Comparison of ENCODE assay signal across 25 cellular contexts in genomic region chr12:104420868-104421267, GRCh38. TPM values are rescaled to one million over a fixed set of nuclear protein-coding genes. Genes with fewer than 3 reads are reported as not detected.
DNase-seq lines count a peak whose midpoint lies in the region; ATAC-seq and TF ChIP-seq lines count a peak whose summit lies in the region.
"Had no signal": no experiment of that assay in that cellular context is flagged by ENCODE, and none has a peak within 500 bp of the region (broad histone marks: within the 10 kb centered on the region; RNA-seq: fewer than 3 reads in every experiment).

No MANE protein-coding gene starts in this region.

- no peak overlapping the region for H3K4me3 Mint-ChIP-seq in activated CD4-positive, alpha-beta T cell treated with anti-CD3 and anti-CD28 coated beads, Interleukin-2, amount 10 ng/mL, durations not matched to agents 24 days and 14 days
- peak overlapping the region in 2 of 7 donors; percentile 41 to 44 for H3K4me3 Mint-ChIP-seq in CD8-positive, alpha-beta memory T cell
- H3K4me3 Mint-ChIP-seq in HFFc6: no peak overlapping the region
- H3K4me3 Mint-ChIP-seq: CD4-positive, alpha-beta T cell; GM23338; IgD-negative memory B cell; naive thymus-derived CD8-positive, alpha-beta T cell; T-cell had no signal

- no peaks in the 10 kb centered on the region for H3K36me3 Mint-ChIP-seq in activated CD4-positive, alpha-beta T cell treated with anti-CD3 and anti-CD28 coated beads, Interleukin-2, amount 10 ng/mL, durations not matched to agents 24 days and 14 days (ENCODE audit: low read depth)
- no peaks in the 10 kb centered on the region for H3K36me3 Mint-ChIP-seq in CD8-positive, alpha-beta memory T cell
- no peaks in the 10 kb centered on the region for H3K36me3 Mint-ChIP-seq in HFFc6 (ENCODE audit: low read depth)
- H3K36me3 Mint-ChIP-seq: IgD-negative memory B cell; naive thymus-derived CD8-positive, alpha-beta T cell; T-cell had no signal

- no peaks in the 10 kb centered on the region for H3K9me3 ChIP-seq in CD8-positive, alpha-beta memory T cell (ENCODE audit: low read length)
- no peaks in the 10 kb centered on the region for H3K9me3 ChIP-seq in RWPE2 (ENCODE audit: severe bottlenecking)
- H3K9me3 ChIP-seq: left ventricle myocardium inferior, prostate gland, SJCRH30, transverse colon had no signal

- POLR2A ChIA-PET in CD8-positive, alpha-beta memory T cell (lab: Charles Lee): no interaction called here

- H3K9me3 Mint-ChIP-seq in activated CD4-positive, alpha-beta T cell treated with anti-CD3 and anti-CD28 coated beads, Interleukin-2, amount 10 ng/mL, durations not matched to agents 24 days and 14 days: no peaks in the 10 kb centered on the region
- H3K9me3 Mint-ChIP-seq in CD8-positive, alpha-beta memory T cell: no peaks in the 10 kb centered on the region
- H3K9me3 Mint-ChIP-seq in HFFc6: no peaks in the 10 kb centered on the region
- H3K9me3 Mint-ChIP-seq: CD4-positive, alpha-beta T cell; IgD-negative memory B cell; T-cell had no signal

- CTCF ChIA-PET in CD8-positive, alpha-beta memory T cell (lab: Charles Lee): interaction anchor here (2.4 kb wide), 1 partner anchor 39 kb away, joined by 6 read pairs; no protein-coding TSS in a partner anchor

- H3K27ac Mint-ChIP-seq in activated CD4-positive, alpha-beta T cell treated with anti-CD3 and anti-CD28 coated beads, Interleukin-2, amount 10 ng/mL, durations not matched to agents 24 days and 14 days: peak overlapping the region; percentile 10
- H3K27ac Mint-ChIP-seq in CD8-positive, alpha-beta memory T cell: peak overlapping the region in 6 of 8 donors; percentile 8 to 90 (median 52)
- H3K27ac Mint-ChIP-seq in HFFc6: no peak overlapping the region
- H3K27ac Mint-ChIP-seq: CD4-positive, alpha-beta T cell; GM23338; IgD-negative memory B cell; naive thymus-derived CD8-positive, alpha-beta T cell; T-cell had no signal

- H3K27ac ChIP-seq in CD8-positive, alpha-beta memory T cell (ENCODE audit: low read depth, low read length): no peak overlapping the region
- H3K27ac ChIP-seq in RWPE2 (ENCODE audit: poor library complexity, severe bottlenecking): no peak overlapping the region
- H3K27ac ChIP-seq: left ventricle myocardium inferior, prostate gland, SJCRH30, transverse colon had no signal

- peak; percentile 65 for DNase-seq in activated CD4-positive, alpha-beta T cell treated with anti-CD3 and anti-CD28 coated beads, Interleukin-2, amount 10 ng/mL, durations not matched to agents 24 days and 14 days
- DNase-seq in activated CD4-positive, alpha-beta T cell treated with anti-CD3 and anti-CD28 coated beads, Interleukin-2, amount 50 U/mL, for 48 hours: no peak
- DNase-seq in CD8-positive, alpha-beta memory T cell: no peak
- DNase-seq in RWPE2 (ENCODE audit: low spot score) (no peak), epithelial cell of esophagus (ENCODE audit: low read depth) (peak; percentile 68), DMS153 (lab: John Stamatoyannopoulos, UW) (no peak), HFFc6 (no peak)
- DNase-seq: CD4-positive, alpha-beta T cell; cerebellar nuclear complex; glutamatergic neuron; islet precursor cell; left ventricle myocardium inferior; midbrain; naive thymus-derived CD8-positive, alpha-beta T cell; NCI-H1105; NCI-H1930; NCI-H2227 treated with DMSO at 0.1 percent for 48 hours; nucleus accumbens; SJCRH30; T-cell; transverse colon had no signal

- TF ChIP-seq CTCF in RWPE2 (IDR thresholded peaks at IDR 0.05; ENCODE audit: poor library complexity, severe bottlenecking): no peak
- no peak for TF ChIP-seq CTCF in epithelial cell of esophagus (IDR thresholded peaks at IDR 0.05; ENCODE audit: insufficient read depth, low read depth, low read length, missing control alignments)
- TF ChIP-seq CTCF in HFFc6 (IDR thresholded peaks at IDR 0.05): no peak

- no peaks in the 10 kb centered on the region for H3K36me3 ChIP-seq in CD8-positive, alpha-beta memory T cell (ENCODE audit: insufficient read depth, low read length)
- no peaks in the 10 kb centered on the region for H3K36me3 ChIP-seq in RWPE2 (ENCODE audit: low read depth)
- H3K36me3 ChIP-seq: left ventricle myocardium inferior, prostate gland, SJCRH30, transverse colon had no signal

- ATAC-seq in RWPE2 (ENCODE audit: low read depth): peak; percentile 71
- no peak for ATAC-seq in GM18502 (IDR thresholded peaks at IDR 0.05; ENCODE audit: poor library complexity, unreplicated experiment)
- ATAC-seq: GM23338; naive thymus-derived CD8-positive, alpha-beta T cell had no signal

- H3K27me3 ChIP-seq in CD8-positive, alpha-beta memory T cell (ENCODE audit: insufficient read depth, low read length, poor library complexity, severe bottlenecking): no peaks in the 10 kb centered on the region
- no peaks in the 10 kb centered on the region for H3K27me3 ChIP-seq in RWPE2 (ENCODE audit: insufficient read depth, poor library complexity, severe bottlenecking)
- H3K27me3 ChIP-seq: SJCRH30, transverse colon had no signal

- no peaks in the 10 kb centered on the region for H3K27me3 Mint-ChIP-seq in activated CD4-positive, alpha-beta T cell treated with anti-CD3 and anti-CD28 coated beads, Interleukin-2, amount 10 ng/mL, durations not matched to agents 24 days and 14 days
- no peaks in the 10 kb centered on the region for H3K27me3 Mint-ChIP-seq in CD8-positive, alpha-beta memory T cell
- H3K27me3 Mint-ChIP-seq in HFFc6 (ENCODE audit: insufficient read depth): peaks cover 36% of the 10 kb centered on the region
- H3K27me3 Mint-ChIP-seq: CD4-positive, alpha-beta T cell; naive thymus-derived CD8-positive, alpha-beta T cell; T-cell had no signal

- peaks cover 6% of the 10 kb centered on the region for H3K4me1 Mint-ChIP-seq in activated CD4-positive, alpha-beta T cell treated with anti-CD3 and anti-CD28 coated beads, Interleukin-2, amount 10 ng/mL, durations not matched to agents 24 days and 14 days
- peaks cover 7 to 9% (median 8%) of the 10 kb centered on the region in 3 donors for H3K4me1 Mint-ChIP-seq in CD8-positive, alpha-beta memory T cell
- H3K4me1 Mint-ChIP-seq in HFFc6 (ENCODE audit: low read depth): no peaks in the 10 kb centered on the region
- H3K4me1 Mint-ChIP-seq: GM23338 had no signal

- H3K4me3 ChIP-seq in CD8-positive, alpha-beta memory T cell (ENCODE audit: low read length): no peak overlapping the region
- no peak overlapping the region for H3K4me3 ChIP-seq in RWPE2 (ENCODE audit: severe bottlenecking)
- H3K4me3 ChIP-seq in epithelial cell of esophagus (ENCODE audit: low read length): no peak overlapping the region
- H3K4me3 ChIP-seq: GM23338, left ventricle myocardium inferior, prostate gland, SJCRH30, transverse colon had no signal

- H3K4me1 ChIP-seq in CD8-positive, alpha-beta memory T cell (ENCODE audit: insufficient read depth, low read length): no peaks in the 10 kb centered on the region
- H3K4me1 ChIP-seq in RWPE2 (ENCODE audit: insufficient read depth, poor library complexity, severe bottlenecking): peaks cover 15% of the 10 kb centered on the region
- H3K4me1 ChIP-seq: left ventricle myocardium inferior, prostate gland, transverse colon had no signal

- intact Hi-C loops in activated CD4-positive, alpha-beta T cell treated with anti-CD3 and anti-CD28 coated beads, Interleukin-2, amount 10 ng/mL, durations not matched to agents 24 days and 14 days (cut with micrococcal nuclease): loop anchor here (1.0 kb wide), 1 partner anchor 274 kb away; no protein-coding TSS in a partner anchor

RNA-seq across cellular contexts. Expression of gene CHST11, which starts 35.9 kb away (rescaled TPM):
- total RNA-seq in activated CD4-positive, alpha-beta T cell treated with anti-CD3 and anti-CD28 coated beads, Interleukin-2, amount 10 ng/mL, durations not matched to agents 24 days and 14 days: 44.9 and 46.2 TPM in 2 replicates
- 10 to 100 TPM; 47.8 to 51.5 TPM for total RNA-seq in CD8-positive, alpha-beta memory T cell
- 76.8 TPM for polyA plus RNA-seq in CD8-positive, alpha-beta memory T cell
- total RNA-seq in HFFc6 (2021; fragmentation: NEBNext Ultra II Directional; extraction: Animal tissue kit (Norgen Biotek cat#: 25700)): 1 to 10 TPM; 2.4 to 4.3 (median 3.8) TPM

Comparison
In these comparisons a context has a peak if more than half of its experiments do, and no peak if none do; other contexts are left out.
1. DNase-seq: peak in activated CD4-positive, alpha-beta T cell treated with anti-CD3 and anti-CD28 coated beads, Interleukin-2, amount 10 ng/mL, durations not matched to agents 24 days and 14 days (single experiment) and epithelial cell of esophagus (single experiment); none in activated CD4-positive, alpha-beta T cell treated with anti-CD3 and anti-CD28 coated beads, Interleukin-2, amount 50 U/mL, for 48 hours (0 of 2), CD8-positive, alpha-beta memory T cell (0 of 5), RWPE2 (single experiment), DMS153 (single experiment) and HFFc6 (single experiment).